Comparison of ENCODE assay signal across 2 cellular contexts in the genomic region with DNA sequence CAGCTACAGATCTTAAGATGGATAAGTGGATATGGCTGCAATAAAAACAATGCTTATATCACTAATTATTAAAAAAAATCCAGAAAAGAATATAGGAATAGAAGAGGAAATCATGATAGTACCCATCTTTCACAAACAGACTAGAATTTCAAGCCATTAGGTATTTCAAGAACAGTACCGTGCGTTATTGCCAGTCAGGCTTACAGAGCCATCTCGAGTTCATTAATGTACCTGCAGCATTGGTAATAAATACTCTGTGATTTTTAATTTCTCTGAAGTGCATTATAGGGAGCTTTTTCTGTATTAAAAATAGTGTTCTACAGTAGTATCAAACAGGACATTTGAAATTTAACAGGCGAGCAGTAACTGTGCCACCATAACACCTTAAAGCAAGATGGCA.
TF ChIP-seq lines count a peak whose summit lies in the region.

No MANE protein-coding gene starts in this region.

TF ChIP-seq in liver, 16 proteins besides CTCF, POLR2A, EP300 and RAD21 (continued from another document):
- TF ChIP-seq REST (IDR thresholded peaks at IDR 0.05) (no peak), HNF4A (conservative IDR thresholded peaks at IDR 0.05) (no peak), EGR1 (IDR thresholded peaks at IDR 0.05; ENCODE audit: low read depth in 2 of 2) (no peak), NR2F2 (IDR thresholded peaks at IDR 0.05) (no peak), SP1 (IDR thresholded peaks at IDR 0.05) (no peak), FOXA2 (IDR thresholded peaks at IDR 0.05) (no peak)
TF ChIP-seq in liver: peak in this region for 0.

TF ChIP-seq in HepG2, 621 proteins besides CTCF, POLR2A, EP300 and RAD21 (continued from another document):
- TF ChIP-seq ZNF207 (IDR thresholded peaks at IDR 0.05; ENCODE audit: borderline replicate concordance) (no peak), PBX3 (CRISPR knock-in tag; IDR thresholded peaks at IDR 0.05; ENCODE audit: borderline replicate concordance) (no peak), ZNF816 (CRISPR knock-in tag; IDR thresholded peaks at IDR 0.05; ENCODE audit: borderline replicate concordance) (no peak), ZNF883 (CRISPR knock-in tag; IDR thresholded peaks at IDR 0.05; ENCODE audit: not compliant biosample characterization) (no peak)
- TF ChIP-seq, protein P1, sequence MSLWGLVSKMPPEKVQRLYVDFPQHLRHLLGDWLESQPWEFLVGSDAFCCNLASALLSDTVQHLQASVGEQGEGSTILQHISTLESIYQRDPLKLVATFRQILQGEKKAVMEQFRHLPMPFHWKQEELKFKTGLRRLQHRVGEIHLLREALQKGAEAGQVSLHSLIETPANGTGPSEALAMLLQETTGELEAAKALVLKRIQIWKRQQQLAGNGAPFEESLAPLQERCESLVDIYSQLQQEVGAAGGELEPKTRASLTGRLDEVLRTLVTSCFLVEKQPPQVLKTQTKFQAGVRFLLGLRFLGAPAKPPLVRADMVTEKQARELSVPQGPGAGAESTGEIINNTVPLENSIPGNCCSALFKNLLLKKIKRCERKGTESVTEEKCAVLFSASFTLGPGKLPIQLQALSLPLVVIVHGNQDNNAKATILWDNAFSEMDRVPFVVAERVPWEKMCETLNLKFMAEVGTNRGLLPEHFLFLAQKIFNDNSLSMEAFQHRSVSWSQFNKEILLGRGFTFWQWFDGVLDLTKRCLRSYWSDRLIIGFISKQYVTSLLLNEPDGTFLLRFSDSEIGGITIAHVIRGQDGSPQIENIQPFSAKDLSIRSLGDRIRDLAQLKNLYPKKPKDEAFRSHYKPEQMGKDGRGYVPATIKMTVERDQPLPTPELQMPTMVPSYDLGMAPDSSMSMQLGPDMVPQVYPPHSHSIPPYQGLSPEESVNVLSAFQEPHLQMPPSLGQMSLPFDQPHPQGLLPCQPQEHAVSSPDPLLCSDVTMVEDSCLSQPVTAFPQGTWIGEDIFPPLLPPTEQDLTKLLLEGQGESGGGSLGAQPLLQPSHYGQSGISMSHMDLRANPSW (CRISPR knock-in tag; IDR thresholded peaks at IDR 0.05; ENCODE audit: borderline replicate concordance), result no peak
